ENCODE assay signal across 9 cellular contexts in genomic region chr15:68256675-68257450, GRCh38. TPM values are rescaled to one million over a fixed set of nuclear protein-coding genes. Genes with fewer than 3 reads are reported as not detected.
DNase-seq lines count a peak whose midpoint lies in the region; ATAC-seq, FAIRE-seq and TF ChIP-seq lines count a peak whose summit lies in the region.
"Had no signal": no experiment of that assay in that cellular context is flagged by ENCODE, and none has a peak within 500 bp of the region (broad histone marks: within the 10 kb centered on the region; RNA-seq: fewer than 3 reads in every experiment).

No MANE protein-coding gene starts in this region.

- ATAC-seq in HG03342 (IDR thresholded peaks at IDR 0.05; ENCODE audit: unreplicated experiment) = no peak

- no peaks in the 10 kb centered on the region for H3K36me3 ChIP-seq in skeletal muscle tissue (ENCODE audit: control insufficient read depth in 3 of 3, insufficient read depth in 3 of 3, low read length in 3 of 3)
- H3K36me3 ChIP-seq: SJSA1 had no signal

- H3K27ac ChIP-seq in skeletal muscle tissue (ENCODE audit: low read depth, low read length) = peak overlapping the region; percentile 85
- H3K27ac ChIP-seq: SJSA1 had no signal

- H3K9ac ChIP-seq in skeletal muscle tissue (ENCODE audit: low read depth in 1 of 3, low read length in 3 of 3) = peak overlapping the region; percentile 80 to 86 (median 81)

- peaks cover 9 to 27% (median 16%) of the 10 kb centered on the region in 3 donors for H3K4me1 ChIP-seq in skeletal muscle tissue (ENCODE audit: control insufficient read depth in 3 of 3, insufficient read depth in 3 of 3, low read length in 3 of 3)
- H3K4me1 ChIP-seq: SJSA1 had no signal

- H3K4me3 ChIP-seq in choroid plexus epithelial cell (ENCODE audit: low read depth, low read length) = peak overlapping the region; percentile 70
- H3K4me3 ChIP-seq in skeletal muscle tissue (ENCODE audit: low read length in 3 of 3) = peak overlapping the region; percentile 59 to 77 (median 64)
- H3K4me3 ChIP-seq: SJSA1 had no signal

- H3K27me3 ChIP-seq in skeletal muscle tissue (ENCODE audit: control insufficient read depth in 3 of 3, insufficient read depth in 3 of 3, low read length in 3 of 3) = no peaks in the 10 kb centered on the region
- H3K27me3 ChIP-seq: SJSA1 had no signal

- no peak for FAIRE-seq in RCC 7860 (lab: Jason Lieb, UNC)

- DNase-seq in Daoy (ENCODE audit: low read depth) = peak; percentile 51
- DNase-seq in NCI-H128 (lab: John Stamatoyannopoulos, UW; ENCODE audit: unreplicated experiment) = peak; percentile 37
- DNase-seq in activated CD4-positive, alpha-beta T cell treated with anti-CD3 and anti-CD28 coated beads for 24 hours (ENCODE audit: low read depth in 2 of 2) = peak; percentile 58 to 64
- DNase-seq in choroid plexus epithelial cell (ENCODE audit: low read depth) = peak; percentile 94
- peak; percentile 91 for DNase-seq in inferior parietal cortex (ENCODE audit: extremely low spot score)
- DNase-seq in RCC 7860 (ENCODE audit: low spot score) = no peak

- H3K9me3 ChIP-seq in skeletal muscle tissue (ENCODE audit: control insufficient read depth in 3 of 3, low read length in 3 of 3) = no peaks in the 10 kb centered on the region
- H3K9me3 ChIP-seq: SJSA1 had no signal

- no peak for TF ChIP-seq CTCF in choroid plexus epithelial cell (conservative IDR thresholded peaks at IDR 0.05; ENCODE audit: low read depth, low read length)

RNA-seq across cellular contexts. Expression of gene FEM1B, which starts 20.7 kb away (rescaled TPM):
- 19.1 and 21.3 TPM in 2 replicates for total RNA-seq in Daoy (2014; rRNA removed; shearing (Covaris generic))
- total RNA-seq in skeletal muscle tissue = 42.8 TPM

RNA-seq across cellular contexts. Expression of gene CLN6, which starts 27.3 kb away (rescaled TPM):
- 10.0 and 17.6 TPM in 2 replicates for total RNA-seq in Daoy (2014; rRNA removed; shearing (Covaris generic))
- total RNA-seq in skeletal muscle tissue = 6.8 TPM

RNA-seq across cellular contexts. Expression of gene CALML4, which starts 51.7 kb away (rescaled TPM):
- total RNA-seq in Daoy (2014; rRNA removed; shearing (Covaris generic)) = 2.3 and 4.2 TPM in 2 replicates
- 2.6 TPM for total RNA-seq in skeletal muscle tissue
